29 cellular contexts compared by ENCODE assay signal in genomic region chr12:119227292-119227691, GRCh38. TPM values are rescaled to one million over a fixed set of nuclear protein-coding genes. Genes with fewer than 3 reads are reported as not detected.
"Had no signal": no experiment of that assay in that cellular context is flagged by ENCODE, and none has a peak within 500 bp of the region (broad histone marks: within the 10 kb centered on the region; RNA-seq: fewer than 3 reads in every experiment).

No MANE protein-coding gene starts in this region.

- H3K27me3 ChIP-seq: adrenal gland, ascending aorta, brain microvascular endothelial cell, esophagus squamous epithelium, gastroesophageal sphincter, tibial nerve, uterus had no signal

- H3K27ac ChIP-seq: adrenal gland, ascending aorta, brain microvascular endothelial cell, dorsolateral prefrontal cortex, esophagus squamous epithelium, gastroesophageal sphincter, pancreas, psoas muscle, tibial nerve, uterus had no signal

- H3K36me3 ChIP-seq: adrenal gland, ascending aorta, brain microvascular endothelial cell, esophagus squamous epithelium, gastroesophageal sphincter, pancreas, tibial nerve, uterus had no signal

- H3K9me3 ChIP-seq: adrenal gland, ascending aorta, esophagus squamous epithelium, gastroesophageal sphincter, mucosa of descending colon, pancreas, psoas muscle, uterus had no signal

- H3K4me3 ChIP-seq: adrenal gland, ascending aorta, dorsolateral prefrontal cortex, esophagus squamous epithelium, gastroesophageal sphincter, mucosa of descending colon, pancreas, psoas muscle, tibial nerve, uterus had no signal

- FAIRE-seq: colon, islet of Langerhans, pancreas had no signal

- DNase-seq: activated CD4-positive, alpha-beta T cell treated with anti-CD3 and anti-CD28 coated beads for 4 hours; activated CD4-positive, alpha-beta T cell treated with anti-CD3 and anti-CD28 coated beads, Interleukin-2, amount 50 U/mL, for 48 hours; activated CD4-positive, CD25-positive, alpha-beta regulatory T cell; activated CD8-positive, alpha-beta memory T cell treated with anti-CD3 and anti-CD28 coated beads, Interleukin-2, amount 50 U/mL, for 48 hours; activated naive CD4-positive, alpha-beta T cell; activated T-cell treated with anti-CD3 and anti-CD28 coated beads, Interleukin-2, amount 50 U/mL, for 4 hours; adrenal gland; brain microvascular endothelial cell; dorsolateral prefrontal cortex; endodermal cell; esophagus squamous epithelium; head of caudate nucleus; hypothalamus; left cardiac atrium; mesenchymal stem cell; mucosa of descending colon; nephron progenitor cell; pancreas; psoas muscle; right cardiac atrium; stimulated activated CD4-positive, alpha-beta T cell treated with anti-CD3 and anti-CD28 coated beads, Interleukin-4, amount 100 ng/mL, for 4 hours; uterus had no signal

- H3K4me1 ChIP-seq: adrenal gland, ascending aorta, esophagus squamous epithelium, gastroesophageal sphincter, pancreas, psoas muscle, tibial nerve, uterus had no signal

- ATAC-seq: activated T-cell treated with anti-CD3 and anti-CD28 coated beads, Interleukin-2, amount 50 U/mL, for 4 hours; gastroesophageal sphincter; left cardiac atrium; mucosa of descending colon; pancreas; psoas muscle; right cardiac atrium had no signal

RNA-seq across cellular contexts. Expression of gene HSPB8, which starts 48.6 kb away (rescaled TPM):
- total RNA-seq: activated CD8-positive, alpha-beta memory T cell treated with anti-CD3 and anti-CD28 coated beads for 36 hours; activated T-cell treated with anti-CD3 and anti-CD28 coated beads, Interleukin-2, amount 50 U/mL, for 4 hours; activated T-helper 2 cell treated with anti-CD3 and anti-CD28 coated beads, Interferon-gamma antibody, Interleukin-2, Interleukin-4, amounts not matched to agents 10 μg/mL and 5 μg/mL and 100 μg/mL, durations not matched to agents 14 hours and 24 hours and 36 hours had no signal
